Comparison of ENCODE assay signal across 8 cellular contexts in the genomic region with DNA sequence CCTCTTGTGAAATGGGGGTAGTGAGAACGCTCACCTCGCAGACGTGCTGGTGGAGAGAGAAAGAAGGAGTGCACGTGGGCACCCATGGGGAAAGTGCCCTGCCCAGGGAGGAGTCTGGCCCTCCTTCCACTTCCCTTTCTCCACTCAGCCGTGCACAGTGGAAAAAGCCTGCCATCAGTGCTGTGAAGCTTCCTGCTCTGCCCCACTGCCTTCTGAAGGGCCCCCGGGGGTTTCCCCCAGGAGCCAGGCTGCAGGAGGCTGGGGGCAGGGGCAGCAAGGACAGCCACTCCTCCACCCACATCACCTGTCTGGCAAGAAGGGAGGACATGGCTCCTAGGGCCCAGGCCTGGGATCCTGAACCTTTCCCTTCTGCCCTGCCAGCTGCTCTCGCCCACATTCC. TPM values are rescaled to one million over a fixed set of nuclear protein-coding genes. Genes with fewer than 3 reads are reported as not detected.
DNase-seq lines count a peak whose midpoint lies in the region; ATAC-seq and TF ChIP-seq lines count a peak whose summit lies in the region.

No MANE protein-coding gene starts in this region.

- H3K4me3 ChIP-seq in smooth muscle cell: no peak overlapping the region

- H3K4me3 Mint-ChIP-seq in activated CD8-positive, alpha-beta memory T cell treated with anti-CD3 and anti-CD28 coated beads, Interleukin-2, amount 10 ng/mL, durations not matched to agents 7 days and 5 days: no peak overlapping the region
- H3K4me3 Mint-ChIP-seq in activated T-cell treated with anti-CD3 and anti-CD28 coated beads, Interleukin-2, amount 50 U/mL, for 24 hours: no peak overlapping the region

- H3K36me3 ChIP-seq in smooth muscle cell (ENCODE audit: low read depth): no peaks in the 10 kb centered on the region

- H3K27ac ChIP-seq in smooth muscle cell (ENCODE audit: low read depth): no peak overlapping the region

- no peaks in the 10 kb centered on the region for H3K9me3 Mint-ChIP-seq in activated CD8-positive, alpha-beta memory T cell treated with anti-CD3 and anti-CD28 coated beads, Interleukin-2, amount 10 ng/mL, durations not matched to agents 7 days and 5 days (ENCODE audit: low read depth)
- H3K9me3 Mint-ChIP-seq in activated T-cell treated with anti-CD3 and anti-CD28 coated beads, Interleukin-2, amount 50 U/mL, for 24 hours: no peaks in the 10 kb centered on the region

- TF ChIP-seq CTCF in smooth muscle cell (IDR thresholded peaks at IDR 0.05; ENCODE audit: borderline replicate concordance, insufficient read depth, poor library complexity, severe bottlenecking): no peak

- H3K27ac Mint-ChIP-seq in activated CD8-positive, alpha-beta memory T cell treated with anti-CD3 and anti-CD28 coated beads, Interleukin-2, amount 10 ng/mL, durations not matched to agents 7 days and 5 days: no peak overlapping the region
- peak overlapping the region; percentile 63 for H3K27ac Mint-ChIP-seq in activated T-cell treated with anti-CD3 and anti-CD28 coated beads, Interleukin-2, amount 50 U/mL, for 24 hours

- ATAC-seq in activated CD8-positive, alpha-beta memory T cell treated with anti-CD3 and anti-CD28 coated beads, Interleukin-2, amount 10 ng/mL, durations not matched to agents 7 days and 5 days: peak; percentile 52
- no peak for ATAC-seq in GM21381 (IDR thresholded peaks at IDR 0.05; ENCODE audit: unreplicated experiment)

- H3K27me3 Mint-ChIP-seq in activated CD8-positive, alpha-beta memory T cell treated with anti-CD3 and anti-CD28 coated beads, Interleukin-2, amount 10 ng/mL, durations not matched to agents 7 days and 5 days: peaks cover 5% of the 10 kb centered on the region
- H3K27me3 Mint-ChIP-seq in activated T-cell treated with anti-CD3 and anti-CD28 coated beads, Interleukin-2, amount 50 U/mL, for 24 hours: no peaks in the 10 kb centered on the region

- H3F3A ChIP-seq in smooth muscle cell (ENCODE audit: low read depth): no peaks in the 10 kb centered on the region

- H3K4me2 ChIP-seq in smooth muscle cell: no peak overlapping the region

- peak; percentile 55; the same call in 1 of the 2 replicates for TF ChIP-seq EP300 in Ishikawa (IDR thresholded peaks at IDR 0.05; ENCODE audit: borderline replicate concordance)

- H3K4me1 ChIP-seq in smooth muscle cell (ENCODE audit: low read depth): peaks cover 28% of the 10 kb centered on the region

- H3K27me3 ChIP-seq in smooth muscle cell (ENCODE audit: low read depth): no peaks in the 10 kb centered on the region

- peaks cover 98% of the 10 kb centered on the region for H4K20me1 ChIP-seq in smooth muscle cell (ENCODE audit: low read depth)

- no peaks in the 10 kb centered on the region for H3K36me3 Mint-ChIP-seq in activated CD8-positive, alpha-beta memory T cell treated with anti-CD3 and anti-CD28 coated beads, Interleukin-2, amount 10 ng/mL, durations not matched to agents 7 days and 5 days
- no peaks in the 10 kb centered on the region for H3K36me3 Mint-ChIP-seq in activated T-cell treated with anti-CD3 and anti-CD28 coated beads, Interleukin-2, amount 50 U/mL, for 24 hours (ENCODE audit: low read depth)

- H3K79me2 ChIP-seq in smooth muscle cell (ENCODE audit: low read depth): no peaks in the 10 kb centered on the region

- DNase-seq in activated CD8-positive, alpha-beta memory T cell treated with anti-CD3 and anti-CD28 coated beads, Interleukin-2, amount 10 ng/mL, durations not matched to agents 7 days and 5 days: no peak
- DNase-seq in activated CD8-positive, alpha-beta memory T cell treated with anti-CD3 and anti-CD28 coated beads, Interleukin-2, amount 50 U/mL, for 48 hours: no peak
- DNase-seq in activated T-cell treated with anti-CD3 and anti-CD28 coated beads, Interleukin-2, amount 50 U/mL, for 24 hours: peak; percentile 54
- DNase-seq in stimulated activated CD4-positive, alpha-beta T cell treated with anti-CD3 and anti-CD28 coated beads, Interleukin-4, amount 100 ng/mL, for 4 hours: peak; percentile 24 to 44
- DNase-seq in GF-D8 (lab: John Stamatoyannopoulos, UW) (no peak), smooth muscle cell (lab: John Stamatoyannopoulos, UW; ENCODE audit: unreplicated experiment) (no peak)

- CTCF ChIA-PET in activated CD8-positive, alpha-beta memory T cell treated with anti-CD3 and anti-CD28 coated beads, Interleukin-2, amount 10 ng/mL, durations not matched to agents 7 days and 5 days (lab: Charles Lee): interaction anchor here (16.1 kb wide), 1 partner anchor 160 kb away, joined by 622 read pairs; no protein-coding TSS in a partner anchor

- no peak overlapping the region for H2AFZ ChIP-seq in smooth muscle cell (ENCODE audit: low read depth)

- H3K9me3 ChIP-seq in smooth muscle cell (replicated peaks; ENCODE audit: low read depth): no peaks in the 10 kb centered on the region

- 81% methylated on average over 7 of the region's 7 CpGs for WGBS in smooth muscle cell (ENCODE audit: low lambda C conversion rate)

- no peaks in the 10 kb centered on the region for H3K4me1 Mint-ChIP-seq in activated CD8-positive, alpha-beta memory T cell treated with anti-CD3 and anti-CD28 coated beads, Interleukin-2, amount 10 ng/mL, durations not matched to agents 7 days and 5 days
- peaks cover 24% of the 10 kb centered on the region for H3K4me1 Mint-ChIP-seq in activated T-cell treated with anti-CD3 and anti-CD28 coated beads, Interleukin-2, amount 50 U/mL, for 24 hours (ENCODE audit: low read depth)

- no peak for TF ChIP-seq RAD21 in Ishikawa (IDR thresholded peaks at IDR 0.05; ENCODE audit: low read depth)

- H3K9ac ChIP-seq in smooth muscle cell (ENCODE audit: low read depth): no peak overlapping the region

TF ChIP-seq in Ishikawa, 13 proteins besides CTCF, POLR2A, EP300 and RAD21:
- TF ChIP-seq CREB1 (IDR thresholded peaks at IDR 0.05; ENCODE audit: low read depth) (no peak), NFIC (IDR thresholded peaks at IDR 0.05) (no peak; the same call in 1 of the 2 replicates), ZBTB7A (IDR thresholded peaks at IDR 0.05; ENCODE audit: low read depth) (no peak), EGR1 (IDR thresholded peaks at IDR 0.05) (no peak), FOXM1 (IDR thresholded peaks at IDR 0.05; ENCODE audit: borderline replicate concordance, low read depth) (no peak), TCF12 (IDR thresholded peaks at IDR 0.05; ENCODE audit: low read depth) (peak; percentile 72), YY1 (IDR thresholded peaks at IDR 0.05; ENCODE audit: low read depth) (no peak), TAF1 (IDR thresholded peaks at IDR 0.05; ENCODE audit: low read depth) (no peak)
- TF ChIP-seq, protein P1, sequence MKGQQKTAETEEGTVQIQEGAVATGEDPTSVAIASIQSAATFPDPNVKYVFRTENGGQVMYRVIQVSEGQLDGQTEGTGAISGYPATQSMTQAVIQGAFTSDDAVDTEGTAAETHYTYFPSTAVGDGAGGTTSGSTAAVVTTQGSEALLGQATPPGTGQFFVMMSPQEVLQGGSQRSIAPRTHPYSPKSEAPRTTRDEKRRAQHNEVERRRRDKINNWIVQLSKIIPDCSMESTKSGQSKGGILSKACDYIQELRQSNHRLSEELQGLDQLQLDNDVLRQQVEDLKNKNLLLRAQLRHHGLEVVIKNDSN (IDR thresholded peaks at IDR 0.05): no peak; the same call in 1 of the 2 replicates
- TF ChIP-seq, protein P2, sequence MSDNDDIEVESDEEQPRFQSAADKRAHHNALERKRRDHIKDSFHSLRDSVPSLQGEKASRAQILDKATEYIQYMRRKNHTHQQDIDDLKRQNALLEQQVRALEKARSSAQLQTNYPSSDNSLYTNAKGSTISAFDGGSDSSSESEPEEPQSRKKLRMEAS (IDR thresholded peaks at IDR 0.05): peak; percentile 50; the same call in 1 of the 2 replicates
- TF ChIP-seq, protein P3, sequence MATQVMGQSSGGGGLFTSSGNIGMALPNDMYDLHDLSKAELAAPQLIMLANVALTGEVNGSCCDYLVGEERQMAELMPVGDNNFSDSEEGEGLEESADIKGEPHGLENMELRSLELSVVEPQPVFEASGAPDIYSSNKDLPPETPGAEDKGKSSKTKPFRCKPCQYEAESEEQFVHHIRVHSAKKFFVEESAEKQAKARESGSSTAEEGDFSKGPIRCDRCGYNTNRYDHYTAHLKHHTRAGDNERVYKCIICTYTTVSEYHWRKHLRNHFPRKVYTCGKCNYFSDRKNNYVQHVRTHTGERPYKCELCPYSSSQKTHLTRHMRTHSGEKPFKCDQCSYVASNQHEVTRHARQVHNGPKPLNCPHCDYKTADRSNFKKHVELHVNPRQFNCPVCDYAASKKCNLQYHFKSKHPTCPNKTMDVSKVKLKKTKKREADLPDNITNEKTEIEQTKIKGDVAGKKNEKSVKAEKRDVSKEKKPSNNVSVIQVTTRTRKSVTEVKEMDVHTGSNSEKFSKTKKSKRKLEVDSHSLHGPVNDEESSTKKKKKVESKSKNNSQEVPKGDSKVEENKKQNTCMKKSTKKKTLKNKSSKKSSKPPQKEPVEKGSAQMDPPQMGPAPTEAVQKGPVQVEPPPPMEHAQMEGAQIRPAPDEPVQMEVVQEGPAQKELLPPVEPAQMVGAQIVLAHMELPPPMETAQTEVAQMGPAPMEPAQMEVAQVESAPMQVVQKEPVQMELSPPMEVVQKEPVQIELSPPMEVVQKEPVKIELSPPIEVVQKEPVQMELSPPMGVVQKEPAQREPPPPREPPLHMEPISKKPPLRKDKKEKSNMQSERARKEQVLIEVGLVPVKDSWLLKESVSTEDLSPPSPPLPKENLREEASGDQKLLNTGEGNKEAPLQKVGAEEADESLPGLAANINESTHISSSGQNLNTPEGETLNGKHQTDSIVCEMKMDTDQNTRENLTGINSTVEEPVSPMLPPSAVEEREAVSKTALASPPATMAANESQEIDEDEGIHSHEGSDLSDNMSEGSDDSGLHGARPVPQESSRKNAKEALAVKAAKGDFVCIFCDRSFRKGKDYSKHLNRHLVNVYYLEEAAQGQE (IDR thresholded peaks at IDR 0.05; ENCODE audit: low read depth): no peak

RNA-seq across cellular contexts. Expression of a gene that starts 7.6 kb away (rescaled TPM):
- total RNA-seq in activated CD8-positive, alpha-beta memory T cell treated with anti-CD3 and anti-CD28 coated beads, Interleukin-2, amount 10 ng/mL, durations not matched to agents 7 days and 5 days: 1 to 10 TPM; 2.2 to 3.7 TPM
- 14.2 and 22.0 TPM in 2 replicates for total RNA-seq in smooth muscle cell
- 53.9 and 61.2 TPM in 2 replicates for polyA plus RNA-seq in smooth muscle cell

Comparison
In these comparisons a context has a peak if more than half of its experiments do, and no peak if none do; other contexts are left out.
1. DNase-seq: peak in activated T-cell treated with anti-CD3 and anti-CD28 coated beads, Interleukin-2, amount 50 U/mL, for 24 hours (single experiment) and stimulated activated CD4-positive, alpha-beta T cell treated with anti-CD3 and anti-CD28 coated beads, Interleukin-4, amount 100 ng/mL, for 4 hours (2 of 2); none in activated CD8-positive, alpha-beta memory T cell treated with anti-CD3 and anti-CD28 coated beads, Interleukin-2, amount 10 ng/mL, durations not matched to agents 7 days and 5 days (single experiment), activated CD8-positive, alpha-beta memory T cell treated with anti-CD3 and anti-CD28 coated beads, Interleukin-2, amount 50 U/mL, for 48 hours (single experiment), GF-D8 (single experiment) and smooth muscle cell (single experiment).